34 cellular contexts compared by ENCODE assay signal in the genomic region with DNA sequence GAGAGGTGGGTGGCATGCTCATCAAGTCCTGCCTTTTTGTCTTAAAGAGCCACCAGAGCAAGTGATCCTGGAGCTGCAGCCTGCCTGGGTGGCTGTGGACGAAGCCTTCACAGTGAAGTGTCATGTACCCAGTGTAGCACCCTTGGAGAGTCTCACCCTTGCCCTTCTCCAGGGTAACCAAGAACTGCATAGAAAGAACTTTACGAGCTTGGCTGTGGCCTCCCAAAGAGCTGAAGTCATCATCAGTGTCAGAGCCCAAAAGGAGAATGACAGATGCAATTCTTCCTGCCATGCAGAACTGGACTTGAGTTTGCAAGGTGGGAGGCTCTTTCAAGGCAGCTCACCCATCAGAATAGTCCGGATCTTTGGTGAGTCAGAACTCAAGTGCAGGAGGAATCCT. TPM values are rescaled to one million over a fixed set of nuclear protein-coding genes. Genes with fewer than 3 reads are reported as not detected.
"Had no signal": no experiment of that assay in that cellular context is flagged by ENCODE, and none has a peak within 500 bp of the region (broad histone marks: within the 10 kb centered on the region; RNA-seq: fewer than 3 reads in every experiment).

No MANE protein-coding gene starts in this region.

- H3K27ac ChIP-seq: neutrophil, pancreas, psoas muscle, right lobe of liver, sigmoid colon, skin epidermis, stomach, thoracic aorta, thyroid gland, tibial nerve, upper lobe of left lung, vagina had no signal

- H3K36me3 ChIP-seq: neutrophil, pancreas, right lobe of liver, sigmoid colon, stomach, thoracic aorta, thyroid gland, tibial nerve, upper lobe of left lung, vagina had no signal

- ATAC-seq: naive thymus-derived CD8-positive, alpha-beta T cell; natural killer cell treated with Interleukin-12 subunit alpha and Interleukin-12 subunit beta and Interleukin-15 and Interleukin-18, amount 100 ng/mL, for 72 hours; pancreas; psoas muscle; right cardiac atrium; right lobe of liver; stimulated activated effector memory CD8-positive, alpha-beta T cell treated with anti-CD3 and anti-CD28 coated beads, Interleukin-12 subunit alpha, Interleukin-12 subunit beta, amount 100 ng/mL, for 72 hours; stimulated activated naive B cell treated with anti-CD40 and anti-IgM and Interleukin-4, amounts not matched to agents 10 μg/mL and 1 μg/mL and 100 μg/mL, for 72 hours had no signal

- H3K9me3 ChIP-seq: neutrophil, pancreas, psoas muscle, right lobe of liver, sigmoid colon, stomach, thoracic aorta, thyroid gland, tibial nerve, upper lobe of left lung, vagina had no signal

- H3K4me1 ChIP-seq: pancreas, psoas muscle, right lobe of liver, sigmoid colon, stomach, tibial nerve, upper lobe of left lung, vagina had no signal

- H3K4me3 ChIP-seq: pancreas, psoas muscle, right lobe of liver, sigmoid colon, skin epidermis, smooth muscle cell, stomach, thoracic aorta, thyroid gland, tibial nerve, upper lobe of left lung, vagina had no signal

- H3K4me2 ChIP-seq: smooth muscle cell had no signal

- H3K27me3 ChIP-seq: neutrophil, pancreas, right lobe of liver, sigmoid colon, stomach, thyroid gland, tibial nerve, upper lobe of left lung, vagina had no signal

- DNase-seq: naive thymus-derived CD8-positive, alpha-beta T cell; nephron progenitor cell; nucleus accumbens; pancreas; right cardiac atrium; right lobe of liver; sigmoid colon; stimulated activated CD4-positive, alpha-beta T cell treated with anti-CD3 and anti-CD28 coated beads, Interleukin-15, amount 100 ng/mL, for 24 hours; stimulated activated CD4-positive, alpha-beta T cell treated with anti-CD3 and anti-CD28 coated beads, Interleukin-2, amount 100 ng/mL, for 24 hours; stimulated activated CD4-positive, alpha-beta T cell treated with anti-CD3 and anti-CD28 coated beads, Interleukin-2, amount 100 ng/mL, for 48 hours; stimulated activated CD4-positive, alpha-beta T cell treated with anti-CD3 and anti-CD28 coated beads, Interleukin-4, amount 100 ng/mL, for 24 hours; stimulated activated naive B cell treated with anti-CD40 and anti-IgM and Interleukin-4, amounts not matched to agents 10 μg/mL and 1 μg/mL and 100 μg/mL, for 72 hours; stimulated activated naive CD4-positive, alpha-beta T cell treated with Interleukin-2 at 50 U/mL for 16 hours; stomach; thyroid gland; trophoblast cell; upper lobe of left lung had no signal

RNA-seq across cellular contexts. Expression of gene CSH2, which starts 14.2 kb away (rescaled TPM):
- total RNA-seq: naive thymus-derived CD8-positive, alpha-beta T cell; natural killer cell treated with Interleukin-12 subunit alpha and Interleukin-12 subunit beta and Interleukin-15 and Interleukin-18, amount 100 ng/mL, for 72 hours; neural crest cell; omental fat pad; osteocyte; pancreas; progenitor cell of endocrine pancreas; psoas muscle; renal cortical epithelial cell; right cardiac atrium; right lobe of liver; sigmoid colon; smooth muscle cell; stomach; subcutaneous adipose tissue; temporal lobe; thoracic aorta; thyroid gland; tibial nerve; upper lobe of left lung; ureter; vagina had no signal
- polyA plus RNA-seq: naive thymus-derived CD8-positive, alpha-beta T cell; pancreas; psoas muscle; right cardiac atrium; sigmoid colon; smooth muscle cell; stomach had no signal

RNA-seq across cellular contexts. Expression of gene GH2, which starts 22.5 kb away (rescaled TPM):
- total RNA-seq: naive thymus-derived CD8-positive, alpha-beta T cell; natural killer cell treated with Interleukin-12 subunit alpha and Interleukin-12 subunit beta and Interleukin-15 and Interleukin-18, amount 100 ng/mL, for 72 hours; neural crest cell; omental fat pad; osteocyte; pancreas; progenitor cell of endocrine pancreas; psoas muscle; renal cortical epithelial cell; right cardiac atrium; right lobe of liver; sigmoid colon; smooth muscle cell; stomach; subcutaneous adipose tissue; temporal lobe; thoracic aorta; thyroid gland; tibial nerve; upper lobe of left lung; ureter; vagina had no signal
- polyA plus RNA-seq: naive thymus-derived CD8-positive, alpha-beta T cell; pancreas; psoas muscle; right cardiac atrium; sigmoid colon; smooth muscle cell; stomach had no signal
